Comparison of ENCODE assay signal across 10 cellular contexts in the genomic region with DNA sequence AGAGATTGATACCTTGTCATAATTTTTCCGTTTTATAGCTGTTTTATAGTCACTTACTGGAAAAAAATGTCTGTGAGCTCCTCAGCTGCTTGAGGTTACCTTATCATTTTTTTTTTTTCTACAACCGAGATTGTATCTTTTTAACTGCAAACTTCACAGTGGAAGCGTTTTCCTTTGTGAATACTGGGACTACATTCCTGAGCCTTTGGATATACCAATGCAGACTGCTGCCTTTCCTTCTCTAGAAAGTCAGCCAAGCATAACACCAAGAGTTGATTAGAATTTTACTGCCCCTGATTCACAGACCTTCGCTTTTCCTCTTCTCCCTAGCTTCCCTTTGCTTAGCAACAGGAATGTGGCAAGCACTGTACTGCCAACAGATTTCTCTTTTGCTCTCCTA.
DNase-seq lines count a peak whose midpoint lies in the region; ATAC-seq and TF ChIP-seq lines count a peak whose summit lies in the region.
"Had no signal": no experiment of that assay in that cellular context is flagged by ENCODE, and none has a peak within 500 bp of the region (broad histone marks: within the 10 kb centered on the region; RNA-seq: fewer than 3 reads in every experiment).

No MANE protein-coding gene starts in this region.

- no peak for TF ChIP-seq CTCF in chondrocyte (IDR thresholded peaks at IDR 0.05)

- DNase-seq in HEK293T (ENCODE audit: extremely low spot score) = peak; percentile 27
- no peak for DNase-seq in chondrocyte (ENCODE audit: low spot score)
- DNase-seq in iPS-NIHi7 (ENCODE audit: extremely low spot score) = peak; percentile 45
- no peak for DNase-seq in sciatic nerve (ENCODE audit: low spot score)
- no peak for DNase-seq in effector CD8-positive, alpha-beta T cell (lab: John Stamatoyannopoulos, UW)
- DNase-seq in activated T-cell treated with anti-CD3 and anti-CD28 coated beads, Interleukin-2, amount 50 U/mL, for 24 hours = no peak
- DNase-seq in posterior cingulate gyrus = no peak
- DNase-seq: foreskin keratinocyte, NCI-H2081 treated with DMSO at 0.1 percent for 48 hours had no signal

- POLR2A ChIA-PET in HEK293T (lab: Yijun Ruan, JAX) = no interaction called here

- peak overlapping the region; percentile 86 for H3K27ac Mint-ChIP-seq in chondrocyte (ENCODE audit: unreplicated experiment)
- H3K27ac Mint-ChIP-seq in activated T-cell treated with anti-CD3 and anti-CD28 coated beads, Interleukin-2, amount 50 U/mL, for 24 hours = no peak overlapping the region

- intact Hi-C loops in sciatic nerve (cut with DNase I) (no loop called here), posterior cingulate gyrus (cut with DNase I) (no loop called here)

- CTCF ChIA-PET in HEK293T (lab: Yijun Ruan, JAX) = no interaction called here

- no peaks in the 10 kb centered on the region for H3K9me3 Mint-ChIP-seq in chondrocyte (ENCODE audit: low read depth)
- H3K9me3 Mint-ChIP-seq in activated T-cell treated with anti-CD3 and anti-CD28 coated beads, Interleukin-2, amount 50 U/mL, for 24 hours = no peaks in the 10 kb centered on the region

- ATAC-seq in sciatic nerve (peak; percentile 93), HG02970 (IDR thresholded peaks at IDR 0.05; ENCODE audit: low FRiP score, unreplicated experiment) (no peak)
- ATAC-seq: foreskin keratinocyte had no signal

- H3K36me3 Mint-ChIP-seq in chondrocyte (ENCODE audit: low read depth) = no peaks in the 10 kb centered on the region
- no peaks in the 10 kb centered on the region for H3K36me3 Mint-ChIP-seq in activated T-cell treated with anti-CD3 and anti-CD28 coated beads, Interleukin-2, amount 50 U/mL, for 24 hours (ENCODE audit: low read depth)

- no peaks in the 10 kb centered on the region for H3K27me3 Mint-ChIP-seq in chondrocyte (ENCODE audit: low read depth)
- H3K27me3 Mint-ChIP-seq in activated T-cell treated with anti-CD3 and anti-CD28 coated beads, Interleukin-2, amount 50 U/mL, for 24 hours = no peaks in the 10 kb centered on the region

- peak overlapping the region; percentile 46 for H3K4me3 Mint-ChIP-seq in chondrocyte (ENCODE audit: unreplicated experiment)
- no peak overlapping the region for H3K4me3 Mint-ChIP-seq in activated T-cell treated with anti-CD3 and anti-CD28 coated beads, Interleukin-2, amount 50 U/mL, for 24 hours

- peaks cover 37% of the 10 kb centered on the region for H3K4me1 Mint-ChIP-seq in chondrocyte (ENCODE audit: low read depth)
- no peaks in the 10 kb centered on the region for H3K4me1 Mint-ChIP-seq in activated T-cell treated with anti-CD3 and anti-CD28 coated beads, Interleukin-2, amount 50 U/mL, for 24 hours (ENCODE audit: low read depth)

TF ChIP-seq in HEK293T, 16 proteins besides CTCF, POLR2A, EP300 and RAD21:
- TF ChIP-seq BHLHE40 (IDR thresholded peaks at IDR 0.05; ENCODE audit: borderline replicate concordance) = no peak
- TF ChIP-seq, protein P1, sequence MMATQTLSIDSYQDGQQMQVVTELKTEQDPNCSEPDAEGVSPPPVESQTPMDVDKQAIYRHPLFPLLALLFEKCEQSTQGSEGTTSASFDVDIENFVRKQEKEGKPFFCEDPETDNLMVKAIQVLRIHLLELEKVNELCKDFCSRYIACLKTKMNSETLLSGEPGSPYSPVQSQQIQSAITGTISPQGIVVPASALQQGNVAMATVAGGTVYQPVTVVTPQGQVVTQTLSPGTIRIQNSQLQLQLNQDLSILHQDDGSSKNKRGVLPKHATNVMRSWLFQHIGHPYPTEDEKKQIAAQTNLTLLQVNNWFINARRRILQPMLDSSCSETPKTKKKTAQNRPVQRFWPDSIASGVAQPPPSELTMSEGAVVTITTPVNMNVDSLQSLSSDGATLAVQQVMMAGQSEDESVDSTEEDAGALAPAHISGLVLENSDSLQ (IDR thresholded peaks at IDR 0.05) = 0 out of 2 replicates have a peak, but pooled peaks have one; percentile 22
- no peak for TF ChIP-seq TARDBP (IDR thresholded peaks at IDR 0.05)
- TF ChIP-seq ZNF384 (IDR thresholded peaks at IDR 0.05) = peak; percentile 86
- TF ChIP-seq HDGF (IDR thresholded peaks at IDR 0.05; ENCODE audit: borderline replicate concordance) = no peak
- no peak for TF ChIP-seq FOXM1 (IDR thresholded peaks at IDR 0.05; ENCODE audit: borderline replicate concordance)
- no peak for TF ChIP-seq ELF4 (IDR thresholded peaks at IDR 0.05)
- TF ChIP-seq FOXA1 (IDR thresholded peaks at IDR 0.05) = no peak
- TF ChIP-seq SUZ12 (IDR thresholded peaks at IDR 0.05) = no peak
- no peak for TF ChIP-seq L3MBTL2 (conservative IDR thresholded peaks at IDR 0.05)

Comparison
In these comparisons a context has a peak if more than half of its experiments do, and no peak if none do; other contexts are left out.
1. DNase-seq: peak in HEK293T (single experiment) and iPS-NIHi7 (single experiment); none in chondrocyte (single experiment), sciatic nerve (single experiment), effector CD8-positive, alpha-beta T cell (single experiment), activated T-cell treated with anti-CD3 and anti-CD28 coated beads, Interleukin-2, amount 50 U/mL, for 24 hours (single experiment) and posterior cingulate gyrus (0 of 10).